23 cellular contexts compared by ENCODE assay signal in genomic region chr10:71635251-71635866, GRCh38.
DNase-seq lines count a peak whose midpoint lies in the region; ATAC-seq, FAIRE-seq and TF ChIP-seq lines count a peak whose summit lies in the region.
"Had no signal": no experiment of that assay in that cellular context is flagged by ENCODE, and none has a peak within 500 bp of the region (broad histone marks: within the 10 kb centered on the region; RNA-seq: fewer than 3 reads in every experiment).

No MANE protein-coding gene starts in this region.

- POLR2A ChIA-PET in CD8-positive, alpha-beta memory T cell (lab: Charles Lee): no interaction called here
- POLR2A ChIA-PET in K562 (lab: Yijun Ruan, JAX): interaction anchor here (0.5 to 1.1 kb wide), 5 partner anchors 13 to 1723 kb away, joined by 3 to 4 read pairs (median 3); no protein-coding TSS in a partner anchor

- H2AFZ ChIP-seq in K562 (ENCODE audit: low read depth, low read length): peak overlapping the region; percentile 20

- no peaks in the 10 kb centered on the region for H4K20me1 ChIP-seq in K562 (replicated peaks; ENCODE audit: control insufficient read depth, insufficient read depth, low read length)

- H3K4me1 ChIP-seq in CD8-positive, alpha-beta memory T cell (ENCODE audit: insufficient read depth, low read length): no peaks in the 10 kb centered on the region
- H3K4me1 ChIP-seq in K562 (replicated peaks in 1 of 2; ENCODE audit: control insufficient read depth in 2 of 2, insufficient read depth in 2 of 2, low read length in 2 of 2): peaks cover 94 to 100% of the 10 kb centered on the region in 2 experiments
- H3K4me1 ChIP-seq: breast epithelium had no signal

- no peak for TF ChIP-seq POLR2A in K562 (conservative IDR thresholded peaks at IDR 0.05)

- no peaks in the 10 kb centered on the region for H3K9me3 Mint-ChIP-seq in CD8-positive, alpha-beta memory T cell
- no peaks in the 10 kb centered on the region for H3K9me3 Mint-ChIP-seq in mesothelial cell of epicardium
- H3K9me3 Mint-ChIP-seq: neural crest cell had no signal

- H3K27me3 Mint-ChIP-seq in CD8-positive, alpha-beta memory T cell: peaks cover 6 to 8% of the 10 kb centered on the region in 2 donors
- H3K27me3 Mint-ChIP-seq in mesothelial cell of epicardium (ENCODE audit: low read depth): no peaks in the 10 kb centered on the region

- H3K4me2 ChIP-seq in K562 (ENCODE audit: insufficient read depth, low read length): peak overlapping the region; percentile 65
- H3K4me2 ChIP-seq: KMS-11 had no signal

- H3K27ac ChIP-seq in CD8-positive, alpha-beta memory T cell (ENCODE audit: low read depth, low read length): peak overlapping the region; percentile 54
- H3K27ac ChIP-seq in K562 (ENCODE audit: extremely low read depth, low read depth, low read length): peak overlapping the region; percentile 80
- H3K27ac ChIP-seq: breast epithelium, KMS-11, right atrium auricular region, SK-N-MC had no signal

- no peaks in the 10 kb centered on the region for H3K36me3 ChIP-seq in CD8-positive, alpha-beta memory T cell (ENCODE audit: insufficient read depth, low read length)
- H3K36me3 ChIP-seq in K562 (ENCODE audit: control insufficient read depth, insufficient read depth, low read length): no peaks in the 10 kb centered on the region
- H3K36me3 ChIP-seq: breast epithelium, right atrium auricular region had no signal

- H3K9me1 ChIP-seq in K562 (ENCODE audit: control insufficient read depth, insufficient read depth, low read length): peaks cover 6% of the 10 kb centered on the region

- H3K9ac ChIP-seq in K562 (ENCODE audit: insufficient read depth in 1 of 2, low read depth in 2 of 2, low read length in 2 of 2): peak overlapping the region; percentile 18 to 54; a peak in 3 of 4 replicates
- H3K9ac ChIP-seq: KMS-11 had no signal

- intact Hi-C loops in K562 (cut with micrococcal nuclease): loop anchor here (5.0 kb wide), 3 partner anchors 47 to 112 kb away; no protein-coding TSS in a partner anchor

- H3K27me3 ChIP-seq in CD8-positive, alpha-beta memory T cell (ENCODE audit: insufficient read depth, low read length, poor library complexity, severe bottlenecking): no peaks in the 10 kb centered on the region
- H3K27me3 ChIP-seq in K562 (ENCODE audit: control insufficient read depth in 2 of 2, insufficient read depth in 2 of 2, low read length in 2 of 2): no peaks in the 10 kb centered on the region; a peak in 1 of 5 replicates
- H3K27me3 ChIP-seq: breast epithelium, right atrium auricular region had no signal

- under 1% methylated on average over 13 of the region's 13 CpGs for WGBS in K562 (ENCODE audit: insufficient coverage, low coverage, missing lambda C conversion rate)

- H3K79me2 ChIP-seq in K562 (ENCODE audit: control insufficient read depth, insufficient read depth, low read length): no peaks in the 10 kb centered on the region

- no peak for DNase-seq in CD8-positive, alpha-beta memory T cell
- DNase-seq in NCI-H146 treated with DMSO at 0.1 percent for 48 hours (lab: John Stamatoyannopoulos, UW; ENCODE audit: unreplicated experiment): peak; percentile 9
- DNase-seq in K562 (ENCODE audit: extremely low read depth in 1 of 4, low spot score in 3 of 4): peak; percentile 89 to 95 (median 92)
- peak in 1 of 2 experiments; percentile 52 for DNase-seq in mesothelial cell of epicardium (ENCODE audit: low spot score in 2 of 2, unreplicated experiment in 2 of 2)
- no peak for DNase-seq in Kasumi-1 (lab: John Stamatoyannopoulos, UW)
- DNase-seq in NCI-H2107 (lab: John Stamatoyannopoulos, UW): no peak
- DNase-seq: ACHN; activated CD4-positive, alpha-beta T cell treated with anti-CD3 and anti-CD28 coated beads for 4 hours; activated effector memory CD4-positive, alpha-beta T cell treated with Interleukin-2 at 50 U/mL for 16 hours; DMS153; foreskin melanocyte; kidney glomerular epithelial cell; NCI-H748 treated with DMSO at 0.1 percent for 48 hours; stimulated activated CD4-positive, alpha-beta T cell treated with anti-CD3 and anti-CD28 coated beads, Interleukin-15, amount 100 ng/mL, for 24 hours; T-helper 9 cell had no signal

- peaks cover 0 to 4% (median 0%) of the 10 kb centered on the region in 3 donors for H3K4me1 Mint-ChIP-seq in CD8-positive, alpha-beta memory T cell
- H3K4me1 Mint-ChIP-seq in mesothelial cell of epicardium: peaks cover 59% of the 10 kb centered on the region

- ATAC-seq in K562: peak; percentile 13
- no peak for ATAC-seq in GM18907 (IDR thresholded peaks at IDR 0.05; ENCODE audit: unreplicated experiment)
- no peak for ATAC-seq in HG03342 (IDR thresholded peaks at IDR 0.05; ENCODE audit: unreplicated experiment)

- TF ChIP-seq CTCF in K562 (IDR thresholded peaks at IDR 0.05 in 2 of 3, conservative IDR thresholded peaks at IDR 0.05 in 1 of 3; ENCODE audit: insufficient read depth in 2 of 3, low read depth in 1 of 3, low read length in 3 of 3) (no peak), mesothelial cell of epicardium (IDR thresholded peaks at IDR 0.05; ENCODE audit: unreplicated experiment) (no peak)

- no peak overlapping the region for H3K4me3 Mint-ChIP-seq in CD8-positive, alpha-beta memory T cell
- H3K4me3 Mint-ChIP-seq in mesothelial cell of epicardium: no peak overlapping the region
- H3K4me3 Mint-ChIP-seq: neural crest cell had no signal

- CTCF ChIA-PET in CD8-positive, alpha-beta memory T cell (lab: Charles Lee): no interaction called here
- CTCF ChIA-PET in K562 (lab: Yijun Ruan, JAX; ENCODE audit: low intra/inter-chr PET ratio): no interaction called here

- BruUV-seq in K562 (replicated peaks; lab: Mats Ljungman, UMichigan): no TSS peak

- TF ChIP-seq EP300 in K562 (IDR thresholded peaks at IDR 0.05; ENCODE audit: low read length): peak; percentile 95

- 0 out of 4 replicates have a peak, but pooled peaks of 1 of the 2 experiments have one; percentile 4 for TF ChIP-seq RAD21 in K562 (CRISPR knock-in tag; conservative IDR thresholded peaks at IDR 0.05 in 1 of 2, IDR thresholded peaks at IDR 0.05 in 1 of 2)

- H3K9me3 ChIP-seq in CD8-positive, alpha-beta memory T cell (ENCODE audit: low read length): no peaks in the 10 kb centered on the region
- no peaks in the 10 kb centered on the region for H3K9me3 ChIP-seq in K562 (replicated peaks; ENCODE audit: control insufficient read depth, insufficient read depth, low read depth, low read length)
- H3K9me3 ChIP-seq: breast epithelium, right atrium auricular region had no signal

- peak; percentile 78 for FAIRE-seq in K562 (lab: Jason Lieb, UNC)
- FAIRE-seq: GM12892 had no signal

- in situ Hi-C loops in K562 (cut with MboI): no loop called here

- H3K4me3 ChIP-seq in CD8-positive, alpha-beta memory T cell (ENCODE audit: low read length): no peak overlapping the region
- no peak overlapping the region for H3K4me3 ChIP-seq in K562
- H3K4me3 ChIP-seq: breast epithelium, right atrium auricular region, SK-N-MC had no signal

- H3K27ac Mint-ChIP-seq in CD8-positive, alpha-beta memory T cell: no peak overlapping the region
- H3K27ac Mint-ChIP-seq in mesothelial cell of epicardium: peak overlapping the region; percentile 79

- H3K36me3 Mint-ChIP-seq in CD8-positive, alpha-beta memory T cell: no peaks in the 10 kb centered on the region
- H3K36me3 Mint-ChIP-seq in mesothelial cell of epicardium: no peaks in the 10 kb centered on the region

TF ChIP-seq in K562, 482 proteins besides CTCF, POLR2A, EP300 and RAD21 (continues in another document):
- peak; percentile 96 for TF ChIP-seq BHLHE40 (IDR thresholded peaks at IDR 0.05; ENCODE audit: low read length)
- TF ChIP-seq RBFOX2 (IDR thresholded peaks at IDR 0.05; ENCODE audit: low read depth, low read length): no peak
- peak; percentile 6; the same call in 1 of the 2 replicates for TF ChIP-seq NR2C2 (CRISPR knock-in tag; IDR thresholded peaks at IDR 0.05)
- TF ChIP-seq NR2C2 (tag; IDR thresholded peaks at IDR 0.05): peak; percentile 73
- TF ChIP-seq USF2 (CRISPR knock-in tag; IDR thresholded peaks at IDR 0.05): no peak
- TF ChIP-seq, protein P1, sequence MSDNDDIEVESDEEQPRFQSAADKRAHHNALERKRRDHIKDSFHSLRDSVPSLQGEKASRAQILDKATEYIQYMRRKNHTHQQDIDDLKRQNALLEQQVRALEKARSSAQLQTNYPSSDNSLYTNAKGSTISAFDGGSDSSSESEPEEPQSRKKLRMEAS (CRISPR knock-in tag; IDR thresholded peaks at IDR 0.05): peak; percentile 75
- peak in 1 of 2 experiments; percentile 54 for TF ChIP-seq E2F6 (IDR thresholded peaks at IDR 0.05; ENCODE audit: borderline replicate concordance in 1 of 2, extremely low read depth in 1 of 2, insufficient read depth in 1 of 2, insufficient read length in 1 of 2, low read depth in 1 of 2, low read length in 1 of 2, poor library complexity in 1 of 2, severe bottlenecking in 1 of 2)
- 0 out of 2 replicates have a peak, but pooled peaks have one; percentile 23 for TF ChIP-seq SP1 (CRISPR knock-in tag; IDR thresholded peaks at IDR 0.05)
- TF ChIP-seq, protein P2, sequence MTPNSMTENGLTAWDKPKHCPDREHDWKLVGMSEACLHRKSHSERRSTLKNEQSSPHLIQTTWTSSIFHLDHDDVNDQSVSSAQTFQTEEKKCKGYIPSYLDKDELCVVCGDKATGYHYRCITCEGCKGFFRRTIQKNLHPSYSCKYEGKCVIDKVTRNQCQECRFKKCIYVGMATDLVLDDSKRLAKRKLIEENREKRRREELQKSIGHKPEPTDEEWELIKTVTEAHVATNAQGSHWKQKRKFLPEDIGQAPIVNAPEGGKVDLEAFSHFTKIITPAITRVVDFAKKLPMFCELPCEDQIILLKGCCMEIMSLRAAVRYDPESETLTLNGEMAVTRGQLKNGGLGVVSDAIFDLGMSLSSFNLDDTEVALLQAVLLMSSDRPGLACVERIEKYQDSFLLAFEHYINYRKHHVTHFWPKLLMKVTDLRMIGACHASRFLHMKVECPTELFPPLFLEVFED (CRISPR knock-in tag; conservative IDR thresholded peaks at IDR 0.05): peak; percentile 96

Comparison
In these comparisons a context has a peak if more than half of its experiments do, and no peak if none do; other contexts are left out.
1. DNase-seq: peak in NCI-H146 treated with DMSO at 0.1 percent for 48 hours (single experiment) and K562 (4 of 4); none in CD8-positive, alpha-beta memory T cell (0 of 5), Kasumi-1 (0 of 2) and NCI-H2107 (single experiment).